Comparison of ENCODE assay signal across 1 cellular context in genomic region chr19:38850231-38850975, GRCh38.
TF ChIP-seq lines count a peak whose summit lies in the region.

No MANE protein-coding gene starts in this region.

TF ChIP-seq in GM12878, 131 proteins besides CTCF, POLR2A, EP300 and RAD21 (continued from another document and continues in another):
- TF ChIP-seq, protein P1, sequence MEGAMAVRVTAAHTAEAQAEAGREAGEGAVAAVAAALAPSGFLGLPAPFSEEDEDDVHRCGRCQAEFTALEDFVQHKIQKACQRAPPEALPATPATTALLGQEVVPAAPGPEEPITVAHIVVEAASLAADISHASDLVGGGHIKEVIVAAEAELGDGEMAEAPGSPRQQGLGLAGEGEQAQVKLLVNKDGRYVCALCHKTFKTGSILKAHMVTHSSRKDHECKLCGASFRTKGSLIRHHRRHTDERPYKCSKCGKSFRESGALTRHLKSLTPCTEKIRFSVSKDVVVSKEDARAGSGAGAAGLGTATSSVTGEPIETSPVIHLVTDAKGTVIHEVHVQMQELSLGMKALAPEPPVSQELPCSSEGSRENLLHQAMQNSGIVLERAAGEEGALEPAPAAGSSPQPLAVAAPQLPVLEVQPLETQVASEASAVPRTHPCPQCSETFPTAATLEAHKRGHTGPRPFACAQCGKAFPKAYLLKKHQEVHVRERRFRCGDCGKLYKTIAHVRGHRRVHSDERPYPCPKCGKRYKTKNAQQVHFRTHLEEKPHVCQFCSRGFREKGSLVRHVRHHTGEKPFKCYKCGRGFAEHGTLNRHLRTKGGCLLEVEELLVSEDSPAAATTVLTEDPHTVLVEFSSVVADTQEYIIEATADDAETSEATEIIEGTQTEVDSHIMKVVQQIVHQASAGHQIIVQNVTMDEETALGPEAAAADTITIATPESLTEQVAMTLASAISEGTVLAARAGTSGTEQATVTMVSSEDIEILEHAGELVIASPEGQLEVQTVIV (IDR thresholded peaks at IDR 0.05; ENCODE audit: borderline replicate concordance, partially characterized antibody): peak; percentile 5
- no peak for TF ChIP-seq EZH2 (IDR thresholded peaks at IDR 0.05; ENCODE audit: borderline replicate concordance, control insufficient read depth, low read depth, low read length)
- TF ChIP-seq SMAD1 (IDR thresholded peaks at IDR 0.05; ENCODE audit: low read depth, partially characterized antibody): peak; percentile 88
- no peak for TF ChIP-seq BRCA1 (IDR thresholded peaks at IDR 0.05; ENCODE audit: low read depth, low read length)
- TF ChIP-seq POLR2AphosphoS2 (IDR thresholded peaks at IDR 0.05; ENCODE audit: low read depth, low read length): peak; percentile 55; the same call in 1 of the 2 replicates
- no peak for TF ChIP-seq HDAC6 (IDR thresholded peaks at IDR 0.05; ENCODE audit: unreplicated experiment)
- no peak for TF ChIP-seq ASH2L (IDR thresholded peaks at IDR 0.05; ENCODE audit: borderline replicate concordance, low read depth)
- TF ChIP-seq SMAD5 (IDR thresholded peaks at IDR 0.05; ENCODE audit: low read depth): peak; percentile 84; the same call in 1 of the 2 replicates
- TF ChIP-seq, protein P2, sequence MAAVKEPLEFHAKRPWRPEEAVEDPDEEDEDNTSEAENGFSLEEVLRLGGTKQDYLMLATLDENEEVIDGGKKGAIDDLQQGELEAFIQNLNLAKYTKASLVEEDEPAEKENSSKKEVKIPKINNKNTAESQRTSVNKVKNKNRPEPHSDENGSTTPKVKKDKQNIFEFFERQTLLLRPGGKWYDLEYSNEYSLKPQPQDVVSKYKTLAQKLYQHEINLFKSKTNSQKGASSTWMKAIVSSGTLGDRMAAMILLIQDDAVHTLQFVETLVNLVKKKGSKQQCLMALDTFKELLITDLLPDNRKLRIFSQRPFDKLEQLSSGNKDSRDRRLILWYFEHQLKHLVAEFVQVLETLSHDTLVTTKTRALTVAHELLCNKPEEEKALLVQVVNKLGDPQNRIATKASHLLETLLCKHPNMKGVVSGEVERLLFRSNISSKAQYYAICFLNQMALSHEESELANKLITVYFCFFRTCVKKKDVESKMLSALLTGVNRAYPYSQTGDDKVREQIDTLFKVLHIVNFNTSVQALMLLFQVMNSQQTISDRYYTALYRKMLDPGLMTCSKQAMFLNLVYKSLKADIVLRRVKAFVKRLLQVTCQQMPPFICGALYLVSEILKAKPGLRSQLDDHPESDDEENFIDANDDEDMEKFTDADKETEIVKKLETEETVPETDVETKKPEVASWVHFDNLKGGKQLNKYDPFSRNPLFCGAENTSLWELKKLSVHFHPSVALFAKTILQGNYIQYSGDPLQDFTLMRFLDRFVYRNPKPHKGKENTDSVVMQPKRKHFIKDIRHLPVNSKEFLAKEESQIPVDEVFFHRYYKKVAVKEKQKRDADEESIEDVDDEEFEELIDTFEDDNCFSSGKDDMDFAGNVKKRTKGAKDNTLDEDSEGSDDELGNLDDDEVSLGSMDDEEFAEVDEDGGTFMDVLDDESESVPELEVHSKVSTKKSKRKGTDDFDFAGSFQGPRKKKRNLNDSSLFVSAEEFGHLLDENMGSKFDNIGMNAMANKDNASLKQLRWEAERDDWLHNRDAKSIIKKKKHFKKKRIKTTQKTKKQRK (IDR thresholded peaks at IDR 0.05; ENCODE audit: low read depth, low read length): peak; percentile 83
- no peak for TF ChIP-seq NR2F1 (conservative IDR thresholded peaks at IDR 0.05)
- no peak; a peak in 1 of 4 replicates for TF ChIP-seq IKZF2 (IDR thresholded peaks at IDR 0.05)
- TF ChIP-seq CBX5 (IDR thresholded peaks at IDR 0.05; ENCODE audit: low read depth): no peak
- peak; percentile 99; the same call in 1 of the 2 replicates for TF ChIP-seq PKNOX1 (IDR thresholded peaks at IDR 0.05)
- no peak for TF ChIP-seq CUX1 (IDR thresholded peaks at IDR 0.05; ENCODE audit: insufficient replicate concordance, low read depth, low read length)
- TF ChIP-seq, protein P3, sequence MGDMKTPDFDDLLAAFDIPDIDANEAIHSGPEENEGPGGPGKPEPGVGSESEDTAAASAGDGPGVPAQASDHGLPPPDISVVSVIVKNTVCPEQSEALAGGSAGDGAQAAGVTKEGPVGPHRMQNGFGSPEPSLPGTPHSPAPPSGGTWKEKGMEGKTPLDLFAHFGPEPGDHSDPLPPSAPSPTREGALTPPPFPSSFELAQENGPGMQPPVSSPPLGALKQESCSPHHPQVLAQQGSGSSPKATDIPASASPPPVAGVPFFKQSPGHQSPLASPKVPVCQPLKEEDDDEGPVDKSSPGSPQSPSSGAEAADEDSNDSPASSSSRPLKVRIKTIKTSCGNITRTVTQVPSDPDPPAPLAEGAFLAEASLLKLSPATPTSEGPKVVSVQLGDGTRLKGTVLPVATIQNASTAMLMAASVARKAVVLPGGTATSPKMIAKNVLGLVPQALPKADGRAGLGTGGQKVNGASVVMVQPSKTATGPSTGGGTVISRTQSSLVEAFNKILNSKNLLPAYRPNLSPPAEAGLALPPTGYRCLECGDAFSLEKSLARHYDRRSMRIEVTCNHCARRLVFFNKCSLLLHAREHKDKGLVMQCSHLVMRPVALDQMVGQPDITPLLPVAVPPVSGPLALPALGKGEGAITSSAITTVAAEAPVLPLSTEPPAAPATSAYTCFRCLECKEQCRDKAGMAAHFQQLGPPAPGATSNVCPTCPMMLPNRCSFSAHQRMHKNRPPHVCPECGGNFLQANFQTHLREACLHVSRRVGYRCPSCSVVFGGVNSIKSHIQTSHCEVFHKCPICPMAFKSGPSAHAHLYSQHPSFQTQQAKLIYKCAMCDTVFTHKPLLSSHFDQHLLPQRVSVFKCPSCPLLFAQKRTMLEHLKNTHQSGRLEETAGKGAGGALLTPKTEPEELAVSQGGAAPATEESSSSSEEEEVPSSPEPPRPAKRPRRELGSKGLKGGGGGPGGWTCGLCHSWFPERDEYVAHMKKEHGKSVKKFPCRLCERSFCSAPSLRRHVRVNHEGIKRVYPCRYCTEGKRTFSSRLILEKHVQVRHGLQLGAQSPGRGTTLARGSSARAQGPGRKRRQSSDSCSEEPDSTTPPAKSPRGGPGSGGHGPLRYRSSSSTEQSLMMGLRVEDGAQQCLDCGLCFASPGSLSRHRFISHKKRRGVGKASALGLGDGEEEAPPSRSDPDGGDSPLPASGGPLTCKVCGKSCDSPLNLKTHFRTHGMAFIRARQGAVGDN (IDR thresholded peaks at IDR 0.05): no peak
- TF ChIP-seq EGR1 (IDR thresholded peaks at IDR 0.05; ENCODE audit: borderline replicate concordance in 1 of 2, low read depth in 2 of 2, low read length in 2 of 2): no peak
- TF ChIP-seq CREB1 (IDR thresholded peaks at IDR 0.05; ENCODE audit: low read depth): peak; percentile 98
- TF ChIP-seq ZNF622 (IDR thresholded peaks at IDR 0.05): no peak
- no peak for TF ChIP-seq RB1 (IDR thresholded peaks at IDR 0.05; ENCODE audit: borderline replicate concordance)
- peak; percentile 64; the same call in 1 of the 2 replicates for TF ChIP-seq E2F4 (IDR thresholded peaks at IDR 0.05; ENCODE audit: low read depth, low read length)
- no peak for TF ChIP-seq YBX1 (IDR thresholded peaks at IDR 0.05)
- TF ChIP-seq FOXK2 (IDR thresholded peaks at IDR 0.05): no peak; the same call in 1 of the 2 replicates
- TF ChIP-seq BACH1 (IDR thresholded peaks at IDR 0.05; ENCODE audit: borderline replicate concordance): 0 out of 2 replicates have a peak, but pooled peaks have one; percentile 36
- no peak for TF ChIP-seq LARP7 (IDR thresholded peaks at IDR 0.05)
- TF ChIP-seq SUPT20H (IDR thresholded peaks at IDR 0.05; ENCODE audit: borderline replicate concordance, control insufficient read depth, low read depth, low read length): no peak
- peak; percentile 50; the same call in 1 of the 2 replicates for TF ChIP-seq HCFC1 (IDR thresholded peaks at IDR 0.05; ENCODE audit: low read length)
- TF ChIP-seq RELA (IDR thresholded peaks at IDR 0.05; ENCODE audit: borderline replicate concordance, partially characterized antibody): no peak
- TF ChIP-seq TCF12 (IDR thresholded peaks at IDR 0.05; ENCODE audit: low read depth, low read length): no peak
- TF ChIP-seq DPF2 (IDR thresholded peaks at IDR 0.05): peak; percentile 94
- peak; percentile 13 for TF ChIP-seq SIN3A (IDR thresholded peaks at IDR 0.05; ENCODE audit: low read depth, low read length)
- TF ChIP-seq SUZ12 (IDR thresholded peaks at IDR 0.05; ENCODE audit: unreplicated experiment): no peak
- TF ChIP-seq KLF5 (IDR thresholded peaks at IDR 0.05; ENCODE audit: partially characterized antibody): peak; percentile 87
- no peak for TF ChIP-seq ZZZ3 (IDR thresholded peaks at IDR 0.05; ENCODE audit: control insufficient read depth, insufficient read length, low read depth)
- no peak for TF ChIP-seq SMC3 (IDR thresholded peaks at IDR 0.05; ENCODE audit: borderline replicate concordance, low read length)
- TF ChIP-seq NR2C1 (IDR thresholded peaks at IDR 0.05): no peak
- TF ChIP-seq HDAC2 (IDR thresholded peaks at IDR 0.05): no peak
- TF ChIP-seq STAT1 (conservative IDR thresholded peaks at IDR 0.05): no peak; the same call in 1 of the 2 replicates
- TF ChIP-seq TARDBP (IDR thresholded peaks at IDR 0.05; ENCODE audit: borderline replicate concordance): no peak
- TF ChIP-seq PML (IDR thresholded peaks at IDR 0.05; ENCODE audit: low read length): peak; percentile 90
- TF ChIP-seq CBFB (IDR thresholded peaks at IDR 0.05; ENCODE audit: low read depth): 0 out of 2 replicates have a peak, but pooled peaks have one; percentile 15
- TF ChIP-seq STAT3 (IDR thresholded peaks at IDR 0.05; ENCODE audit: low read depth, low read length): no peak
- 0 out of 2 replicates have a peak, but pooled peaks have one; percentile 21 for TF ChIP-seq NFIC (IDR thresholded peaks at IDR 0.05; ENCODE audit: low read depth, low read length)
- TF ChIP-seq RBBP5 (conservative IDR thresholded peaks at IDR 0.05): no peak
- TF ChIP-seq, protein P4, sequence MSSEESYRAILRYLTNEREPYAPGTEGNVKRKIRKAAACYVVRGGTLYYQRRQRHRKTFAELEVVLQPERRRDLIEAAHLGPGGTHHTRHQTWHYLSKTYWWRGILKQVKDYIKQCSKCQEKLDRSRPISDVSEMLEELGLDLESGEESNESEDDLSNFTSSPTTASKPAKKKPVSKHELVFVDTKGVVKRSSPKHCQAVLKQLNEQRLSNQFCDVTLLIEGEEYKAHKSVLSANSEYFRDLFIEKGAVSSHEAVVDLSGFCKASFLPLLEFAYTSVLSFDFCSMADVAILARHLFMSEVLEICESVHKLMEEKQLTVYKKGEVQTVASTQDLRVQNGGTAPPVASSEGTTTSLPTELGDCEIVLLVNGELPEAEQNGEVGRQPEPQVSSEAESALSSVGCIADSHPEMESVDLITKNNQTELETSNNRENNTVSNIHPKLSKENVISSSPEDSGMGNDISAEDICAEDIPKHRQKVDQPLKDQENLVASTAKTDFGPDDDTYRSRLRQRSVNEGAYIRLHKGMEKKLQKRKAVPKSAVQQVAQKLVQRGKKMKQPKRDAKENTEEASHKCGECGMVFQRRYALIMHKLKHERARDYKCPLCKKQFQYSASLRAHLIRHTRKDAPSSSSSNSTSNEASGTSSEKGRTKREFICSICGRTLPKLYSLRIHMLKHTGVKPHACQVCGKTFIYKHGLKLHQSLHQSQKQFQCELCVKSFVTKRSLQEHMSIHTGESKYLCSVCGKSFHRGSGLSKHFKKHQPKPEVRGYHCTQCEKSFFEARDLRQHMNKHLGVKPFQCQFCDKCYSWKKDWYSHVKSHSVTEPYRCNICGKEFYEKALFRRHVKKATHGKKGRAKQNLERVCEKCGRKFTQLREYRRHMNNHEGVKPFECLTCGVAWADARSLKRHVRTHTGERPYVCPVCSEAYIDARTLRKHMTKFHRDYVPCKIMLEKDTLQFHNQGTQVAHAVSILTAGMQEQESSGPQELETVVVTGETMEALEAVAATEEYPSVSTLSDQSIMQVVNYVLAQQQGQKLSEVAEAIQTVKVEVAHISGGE (CRISPR knock-in tag; IDR thresholded peaks at IDR 0.05): no peak
- no peak for TF ChIP-seq KAT2A (conservative IDR thresholded peaks at IDR 0.05; ENCODE audit: control insufficient read depth, low read depth, low read length)
